Comparison of ENCODE assay signal across 20 cellular contexts in the genomic region with DNA sequence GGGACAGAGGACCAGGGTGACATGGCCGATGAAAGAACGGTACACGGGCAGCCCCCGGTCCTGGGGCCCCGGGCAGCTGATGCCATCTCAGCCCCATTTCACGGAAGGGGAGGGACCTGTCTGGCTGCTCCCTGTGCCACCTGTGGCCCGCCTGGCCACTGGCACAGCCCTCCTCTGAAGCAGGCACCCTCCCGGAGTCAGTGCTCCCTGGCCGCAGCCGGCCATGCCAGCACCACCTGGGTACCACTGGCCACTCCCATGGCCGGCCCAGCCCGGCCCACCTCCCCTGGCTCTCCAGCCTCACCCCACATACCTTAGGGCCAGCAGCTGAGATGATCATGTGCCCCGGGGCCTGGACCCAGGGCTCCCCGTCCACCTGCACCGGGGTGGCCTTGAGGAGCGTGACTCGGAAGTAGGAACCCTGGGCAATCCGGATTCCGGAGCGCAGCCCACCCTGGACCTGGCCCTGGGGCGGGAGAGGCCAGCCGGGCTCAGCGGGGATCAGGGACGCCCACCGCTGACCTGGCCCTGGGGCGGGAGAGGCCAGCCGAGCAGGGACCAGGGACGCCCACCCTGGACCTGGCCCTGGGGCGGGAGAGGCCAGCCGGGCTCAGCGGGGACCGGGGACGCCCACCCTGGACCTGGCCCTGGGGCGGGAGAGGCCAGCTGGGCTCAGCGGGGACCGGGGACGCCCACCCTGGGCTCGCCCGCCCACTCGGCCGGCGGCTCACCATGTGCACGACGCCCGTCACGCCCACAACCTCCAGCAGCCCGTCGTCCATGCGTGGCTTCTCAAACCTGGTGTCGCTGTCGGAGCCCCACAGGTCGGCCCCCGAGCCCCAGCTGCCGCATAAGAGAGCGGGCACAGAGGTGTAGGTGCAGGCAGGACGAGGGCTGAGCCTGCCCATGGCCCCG. TPM values are rescaled to one million over a fixed set of nuclear protein-coding genes. Genes with fewer than 3 reads are reported as not detected.
"Had no signal": no experiment of that assay in that cellular context is flagged by ENCODE, and none has a peak within 500 bp of the region (broad histone marks: within the 10 kb centered on the region; RNA-seq: fewer than 3 reads in every experiment).

No MANE protein-coding gene starts in this region.

- H3K27me3 ChIP-seq: adrenal gland, cardiac muscle cell, dorsolateral prefrontal cortex, foreskin keratinocyte, hepatocyte, pancreas, thyroid gland had no signal

- H3K27me3 Mint-ChIP-seq: activated B cell treated with CpG ODN at 0.5 μM for 24 hours; activated CD4-positive, alpha-beta memory T cell treated with anti-CD3 and anti-CD28 coated beads for 36 hours; memory B cell; naive B cell; stimulated activated memory B cell treated with anti-CD40 and anti-IgM and Interleukin-4, amounts not matched to agents 10 μg/mL and 1 μg/mL and 100 μg/mL, for 72 hours had no signal

- DNase-seq: activated B cell treated with CpG ODN at 0.5 μM for 24 hours; activated CD4-positive, alpha-beta memory T cell treated with anti-CD3 and anti-CD28 coated beads for 36 hours; activated CD4-positive, alpha-beta T cell treated with anti-CD3 and anti-CD28 coated beads for 4 hours; activated gamma-delta T cell treated with Interleukin-2 at 50 U/mL for 16 hours; activated T-cell treated with anti-CD3 and anti-CD28 coated beads for 4 hours; left ventricle myocardium superior; naive B cell; stimulated activated CD4-positive, alpha-beta T cell treated with anti-CD3 and anti-CD28 coated beads, Interleukin-4, amount 100 ng/mL, for 4 hours; thyroid gland had no signal

- ATAC-seq: activated naive CD4-positive, alpha-beta T cell treated with anti-CD3 and anti-CD28 coated beads, Interleukin-2, amount 50 U/mL, for 72 hours; left ventricle myocardium superior had no signal

- H3K4me1 Mint-ChIP-seq: stimulated activated memory B cell treated with anti-CD40 and anti-IgM and Interleukin-4, amounts not matched to agents 10 μg/mL and 1 μg/mL and 100 μg/mL, for 72 hours had no signal

- H3K36me3 ChIP-seq: cardiac muscle cell, pancreas had no signal

- H3K27ac ChIP-seq: adrenal gland, cardiac muscle cell, foreskin keratinocyte, hepatocyte, pancreas, thyroid gland had no signal

- H2AFZ ChIP-seq: hepatocyte had no signal

- H3K4me3 ChIP-seq: adrenal gland, cardiac muscle cell, dorsolateral prefrontal cortex, hepatocyte, pancreas, thyroid gland had no signal

- H3K4me1 ChIP-seq: adrenal gland, foreskin keratinocyte, pancreas, thyroid gland had no signal

- H3K9me3 Mint-ChIP-seq: activated B cell treated with CpG ODN at 0.5 μM for 24 hours; activated CD4-positive, alpha-beta memory T cell treated with anti-CD3 and anti-CD28 coated beads for 36 hours; activated naive CD4-positive, alpha-beta T cell treated with anti-CD3 and anti-CD28 coated beads, Interleukin-2, amount 50 U/mL, for 72 hours; activated T-helper 1 cell treated with anti-CD3 and anti-CD28 coated beads, Interleukin-12 subunit alpha, Interleukin-12 subunit beta, Interleukin-2, Interleukin-4 antibody, amounts not matched to agents 30 ng/mL and 10 ng/mL and 1 ng/mL, durations not matched to agents 14 hours and 24 hours and 36 hours; memory B cell; naive B cell; stimulated activated memory B cell treated with anti-CD40 and anti-IgM and Interleukin-4, amounts not matched to agents 10 μg/mL and 1 μg/mL and 100 μg/mL, for 72 hours; T-helper 2 cell treated with Interferon-gamma antibody and Interleukin-4, amounts not matched to agents 5 μg/mL and 100 μg/mL, for 36 hours had no signal

- H3K9me3 ChIP-seq: adrenal gland, pancreas, thyroid gland had no signal

- H3K27ac Mint-ChIP-seq: activated B cell treated with CpG ODN at 0.5 μM for 24 hours; activated CD4-positive, alpha-beta memory T cell treated with anti-CD3 and anti-CD28 coated beads for 36 hours; activated naive CD4-positive, alpha-beta T cell treated with anti-CD3 and anti-CD28 coated beads, Interleukin-2, amount 50 U/mL, for 72 hours; activated T-helper 1 cell treated with anti-CD3 and anti-CD28 coated beads, Interleukin-12 subunit alpha, Interleukin-12 subunit beta, Interleukin-2, Interleukin-4 antibody, amounts not matched to agents 30 ng/mL and 10 ng/mL and 1 ng/mL, durations not matched to agents 14 hours and 24 hours and 36 hours; memory B cell; naive B cell; stimulated activated memory B cell treated with anti-CD40 and anti-IgM and Interleukin-4, amounts not matched to agents 10 μg/mL and 1 μg/mL and 100 μg/mL, for 72 hours; T-helper 2 cell treated with Interferon-gamma antibody and Interleukin-4, amounts not matched to agents 5 μg/mL and 100 μg/mL, for 36 hours had no signal

- H3K4me3 Mint-ChIP-seq: activated B cell treated with CpG ODN at 0.5 μM for 24 hours; activated CD4-positive, alpha-beta memory T cell treated with anti-CD3 and anti-CD28 coated beads for 36 hours; activated T-helper 1 cell treated with anti-CD3 and anti-CD28 coated beads, Interleukin-12 subunit alpha, Interleukin-12 subunit beta, Interleukin-2, Interleukin-4 antibody, amounts not matched to agents 30 ng/mL and 10 ng/mL and 1 ng/mL, durations not matched to agents 14 hours and 24 hours and 36 hours; memory B cell; naive B cell; stimulated activated memory B cell treated with anti-CD40 and anti-IgM and Interleukin-4, amounts not matched to agents 10 μg/mL and 1 μg/mL and 100 μg/mL, for 72 hours; T-helper 2 cell treated with Interferon-gamma antibody and Interleukin-4, amounts not matched to agents 5 μg/mL and 100 μg/mL, for 36 hours had no signal

- H3K4me2 ChIP-seq: hepatocyte had no signal

- H3K36me3 Mint-ChIP-seq: activated naive CD4-positive, alpha-beta T cell treated with anti-CD3 and anti-CD28 coated beads, Interleukin-2, amount 50 U/mL, for 72 hours had no signal

RNA-seq across cellular contexts. Expression of a gene that starts 32.2 kb away (rescaled TPM):
- total RNA-seq: activated B cell treated with CpG ODN at 0.5 μM for 24 hours; activated CD4-positive, alpha-beta memory T cell treated with anti-CD3 and anti-CD28 coated beads for 36 hours; activated naive CD4-positive, alpha-beta T cell treated with anti-CD3 and anti-CD28 coated beads, Interleukin-2, amount 50 U/mL, for 72 hours; foreskin keratinocyte; left ventricle myocardium superior had no signal
- polyA plus RNA-seq: foreskin keratinocyte had no signal
